In the genomic region with DNA sequence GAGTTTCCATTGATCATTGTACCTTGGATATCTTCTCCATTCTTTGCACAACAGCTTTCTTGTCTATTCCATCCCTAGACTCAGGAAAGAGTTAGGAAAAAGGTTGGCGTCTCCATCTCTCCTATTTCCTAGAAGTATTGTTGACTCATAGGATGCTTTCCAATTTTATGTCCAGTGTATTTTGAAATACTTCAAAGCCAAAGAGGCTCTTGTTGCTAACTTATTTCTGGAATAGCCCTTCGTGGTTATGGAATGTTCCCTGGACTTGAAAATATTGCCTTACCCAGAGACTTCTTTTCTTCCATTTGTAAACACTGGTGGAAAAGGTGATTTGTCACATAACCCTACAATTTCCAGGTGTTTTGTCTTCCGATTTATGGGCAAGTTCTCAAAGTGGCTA, we compare ENCODE assay signal across 16 cellular contexts.
"Had no signal": no experiment of that assay in that cellular context is flagged by ENCODE, and none has a peak within 500 bp of the region (broad histone marks: within the 10 kb centered on the region; RNA-seq: fewer than 3 reads in every experiment).

No MANE protein-coding gene starts in this region.

- ATAC-seq: naive thymus-derived CD8-positive, alpha-beta T cell; right cardiac atrium had no signal

- H3K9me3 ChIP-seq: spleen had no signal

- H3K4me3 ChIP-seq: spleen had no signal

- H3K27ac ChIP-seq: spleen had no signal

- H3K27me3 ChIP-seq: spleen had no signal

- H3K36me3 ChIP-seq: spleen had no signal

- DNase-seq: activated CD4-positive, alpha-beta T cell treated with anti-CD3 and anti-CD28 coated beads, Interleukin-2, amount 10 ng/mL, durations not matched to agents 7 days and 5 days; activated CD4-positive, CD25-positive, alpha-beta regulatory T cell; activated naive CD4-positive, alpha-beta T cell treated with anti-CD3 and anti-CD28 coated beads, Interleukin-2, amount 50 U/mL, for 16 hours; activated T-cell treated with anti-CD3 and anti-CD28 coated beads for 4 hours; amygdala; cerebellar nuclear complex; dermis blood vessel endothelial cell; naive thymus-derived CD8-positive, alpha-beta T cell; nucleus accumbens; right cardiac atrium; spleen; stimulated activated CD4-positive, alpha-beta T cell treated with anti-CD3 and anti-CD28 coated beads, Interleukin-2, amount 100 ng/mL, for 24 hours; stimulated activated naive CD4-positive, alpha-beta T cell; substantia nigra; T-helper 2 cell; trophoblast cell had no signal
